In genomic region chr20:11229772-11230171, GRCh38 we compare ENCODE assay signal across 10 cellular contexts.
DNase-seq lines count a peak whose midpoint lies in the region; ATAC-seq and TF ChIP-seq lines count a peak whose summit lies in the region.
"Had no signal": no experiment of that assay in that cellular context is flagged by ENCODE, and none has a peak within 500 bp of the region (broad histone marks: within the 10 kb centered on the region; RNA-seq: fewer than 3 reads in every experiment).

No MANE protein-coding gene starts in this region.

- no TSS peak for BruUV-seq in PC-3 (replicated peaks; lab: Mats Ljungman, UMichigan)

- H3K4me2 ChIP-seq in PC-3 (ENCODE audit: low read length), result peak overlapping the region; percentile 59

- no peaks in the 10 kb centered on the region for H3K4me1 Mint-ChIP-seq in activated T-helper 1 cell treated with anti-CD3 and anti-CD28 coated beads, Interleukin-12 subunit alpha, Interleukin-12 subunit beta, Interleukin-2, Interleukin-4 antibody, amounts not matched to agents 30 ng/mL and 10 ng/mL and 1 ng/mL, durations not matched to agents 14 hours and 24 hours and 36 hours (ENCODE audit: low read depth)

- no peaks in the 10 kb centered on the region for H3K9me3 ChIP-seq in PC-3 (ENCODE audit: low read length)
- H3K9me3 ChIP-seq: prostate gland had no signal

- H3K36me3 ChIP-seq in PC-3 (ENCODE audit: low read depth, low read length), result no peaks in the 10 kb centered on the region
- H3K36me3 ChIP-seq: prostate gland had no signal

- H2AFZ ChIP-seq in PC-3 (ENCODE audit: low read length), result peak overlapping the region; percentile 48

- DNase-seq in GM04503 (ENCODE audit: low read depth) (peak; percentile 90), PC-3 (peak; percentile 82), fibroblast of pulmonary artery (ENCODE audit: low read depth) (peak; percentile 99), pons (ENCODE audit: low spot score) (peak; percentile 38), DMS153 treated with DMSO at 0.1 percent for 48 hours (lab: John Stamatoyannopoulos, UW; ENCODE audit: unreplicated experiment) (no peak)
- DNase-seq in activated CD4-positive, alpha-beta T cell treated with anti-CD3 and anti-CD28 coated beads, Interleukin-2, amount 50 U/mL, for 48 hours, result no peak
- DNase-seq in activated T-helper 1 cell treated with anti-CD3 and anti-CD28 coated beads, Interleukin-12 subunit alpha, Interleukin-12 subunit beta, Interleukin-2, Interleukin-4 antibody, amounts not matched to agents 30 ng/mL and 10 ng/mL and 1 ng/mL, durations not matched to agents 14 hours and 24 hours and 36 hours (ENCODE audit: low spot score), result no peak

- no peaks in the 10 kb centered on the region for H3K9me2 ChIP-seq in PC-3 (replicated peaks; ENCODE audit: low read length)

- H3K36me3 Mint-ChIP-seq in activated T-helper 1 cell treated with anti-CD3 and anti-CD28 coated beads, Interleukin-12 subunit alpha, Interleukin-12 subunit beta, Interleukin-2, Interleukin-4 antibody, amounts not matched to agents 30 ng/mL and 10 ng/mL and 1 ng/mL, durations not matched to agents 14 hours and 24 hours and 36 hours (ENCODE audit: low read depth), result no peaks in the 10 kb centered on the region
- H3K36me3 Mint-ChIP-seq: activated naive CD8-positive, alpha-beta T cell had no signal

- no peaks in the 10 kb centered on the region for H3K9me3 Mint-ChIP-seq in activated T-helper 1 cell treated with anti-CD3 and anti-CD28 coated beads, Interleukin-12 subunit alpha, Interleukin-12 subunit beta, Interleukin-2, Interleukin-4 antibody, amounts not matched to agents 30 ng/mL and 10 ng/mL and 1 ng/mL, durations not matched to agents 14 hours and 24 hours and 36 hours

- H3K4me3 Mint-ChIP-seq in activated T-helper 1 cell treated with anti-CD3 and anti-CD28 coated beads, Interleukin-12 subunit alpha, Interleukin-12 subunit beta, Interleukin-2, Interleukin-4 antibody, amounts not matched to agents 30 ng/mL and 10 ng/mL and 1 ng/mL, durations not matched to agents 14 hours and 24 hours and 36 hours, result no peak overlapping the region
- H3K4me3 Mint-ChIP-seq: activated naive CD8-positive, alpha-beta T cell had no signal

- ATAC-seq in PC-3 (peak; percentile 91), GM18498 (IDR thresholded peaks at IDR 0.05; ENCODE audit: unreplicated experiment) (no peak)

- H3K27me3 Mint-ChIP-seq in activated T-helper 1 cell treated with anti-CD3 and anti-CD28 coated beads, Interleukin-12 subunit alpha, Interleukin-12 subunit beta, Interleukin-2, Interleukin-4 antibody, amounts not matched to agents 30 ng/mL and 10 ng/mL and 1 ng/mL, durations not matched to agents 14 hours and 24 hours and 36 hours (ENCODE audit: insufficient read depth), result no peaks in the 10 kb centered on the region
- H3K27me3 Mint-ChIP-seq: activated naive CD8-positive, alpha-beta T cell had no signal

- peaks cover 15% of the 10 kb centered on the region for H3K4me1 ChIP-seq in PC-3 (ENCODE audit: insufficient read depth, low read length)
- H3K4me1 ChIP-seq: prostate gland had no signal

- TF ChIP-seq CTCF in PC-3 (conservative IDR thresholded peaks at IDR 0.05; ENCODE audit: low read depth, low read length), result no peak
- no peak for TF ChIP-seq CTCF in fibroblast of pulmonary artery (IDR thresholded peaks at IDR 0.05; ENCODE audit: low read length, missing control alignments)

- no peak overlapping the region for H3K4me3 ChIP-seq in PC-3 (ENCODE audit: low read length)
- H3K4me3 ChIP-seq in fibroblast of pulmonary artery (replicated peaks; ENCODE audit: low read depth, low read length), result no peak overlapping the region
- H3K4me3 ChIP-seq: prostate gland had no signal

- no peak overlapping the region for H3K9ac ChIP-seq in PC-3 (ENCODE audit: low read length)

- H3K27me3 ChIP-seq in PC-3 (ENCODE audit: low read length), result no peaks in the 10 kb centered on the region

- H3K27ac ChIP-seq in PC-3 (ENCODE audit: low read length), result peak overlapping the region; percentile 47
- H3K27ac ChIP-seq: prostate gland had no signal

- no peaks in the 10 kb centered on the region for H3F3A ChIP-seq in PC-3 (ENCODE audit: low read length, unreplicated experiment)

- POLR2A ChIA-PET in PC-3 (lab: Charles Lee; ENCODE audit: unreplicated experiment), result interaction anchor here (0.5 kb wide), 1 partner anchor 413 kb away, joined by 3 read pairs; no protein-coding TSS in a partner anchor

- CTCF ChIA-PET in PC-3 (lab: Charles Lee), result no interaction called here

- no peak overlapping the region for H3K27ac Mint-ChIP-seq in activated T-helper 1 cell treated with anti-CD3 and anti-CD28 coated beads, Interleukin-12 subunit alpha, Interleukin-12 subunit beta, Interleukin-2, Interleukin-4 antibody, amounts not matched to agents 30 ng/mL and 10 ng/mL and 1 ng/mL, durations not matched to agents 14 hours and 24 hours and 36 hours
- H3K27ac Mint-ChIP-seq: activated naive CD8-positive, alpha-beta T cell had no signal

- intact Hi-C loops in PC-3 (cut with micrococcal nuclease), result no loop called here
- intact Hi-C loops in activated T-helper 1 cell treated with anti-CD3 and anti-CD28 coated beads, Interleukin-12 subunit alpha, Interleukin-12 subunit beta, Interleukin-2, Interleukin-4 antibody, amounts not matched to agents 30 ng/mL and 10 ng/mL and 1 ng/mL, durations not matched to agents 14 hours and 24 hours and 36 hours (cut with micrococcal nuclease), result no loop called here

- no peaks in the 10 kb centered on the region for H3K79me2 ChIP-seq in PC-3 (ENCODE audit: low read length)

- no peaks in the 10 kb centered on the region for H4K20me1 ChIP-seq in PC-3 (ENCODE audit: low read length)

Comparison
In these comparisons a context has a peak if more than half of its experiments do, and no peak if none do; other contexts are left out.
1. DNase-seq: peak in GM04503 (single experiment), PC-3 (single experiment), fibroblast of pulmonary artery (single experiment) and pons (single experiment); none in activated CD4-positive, alpha-beta T cell treated with anti-CD3 and anti-CD28 coated beads, Interleukin-2, amount 50 U/mL, for 48 hours (0 of 2), DMS153 treated with DMSO at 0.1 percent for 48 hours (single experiment) and activated T-helper 1 cell treated with anti-CD3 and anti-CD28 coated beads, Interleukin-12 subunit alpha, Interleukin-12 subunit beta, Interleukin-2, Interleukin-4 antibody, amounts not matched to agents 30 ng/mL and 10 ng/mL and 1 ng/mL, durations not matched to agents 14 hours and 24 hours and 36 hours (single experiment).